In the genomic region with DNA sequence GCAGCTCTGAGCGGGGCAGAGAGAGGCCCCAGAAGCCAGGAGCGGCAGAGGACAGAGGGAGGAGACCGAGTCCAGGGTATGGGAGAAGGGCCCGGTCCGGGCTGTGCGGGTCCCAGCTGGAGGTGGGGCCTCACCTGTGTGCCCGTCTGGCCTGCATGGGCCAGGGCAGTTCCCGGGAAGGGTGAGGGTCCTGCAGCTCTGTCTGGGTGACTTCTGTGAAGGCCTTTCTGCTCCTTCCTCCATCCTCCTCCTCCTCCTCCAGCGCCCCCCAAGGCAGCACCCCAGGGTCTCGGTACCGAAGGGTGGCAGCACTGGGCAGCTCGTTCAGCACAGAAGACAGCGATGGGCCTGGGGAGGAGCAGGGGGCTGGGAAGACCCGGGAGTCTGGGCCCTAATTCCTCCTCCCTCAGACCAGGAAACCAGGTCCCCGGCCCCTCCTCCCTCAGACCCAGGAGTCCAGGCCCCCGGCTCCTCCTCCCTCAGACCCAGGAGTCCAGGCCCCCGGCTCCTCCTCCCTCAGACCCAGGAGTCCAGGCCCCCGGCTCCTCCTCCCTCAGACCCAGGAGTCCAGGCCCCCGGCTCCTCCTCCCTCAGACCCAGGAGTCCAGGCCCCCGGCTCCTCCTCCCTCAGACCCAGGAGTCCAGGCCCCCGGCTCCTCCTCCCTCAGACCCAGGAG, we compare ENCODE assay signal across 1 cellular context.
TF ChIP-seq lines count a peak whose summit lies in the region.

No MANE protein-coding gene starts in this region.

TF ChIP-seq in HepG2, 621 proteins besides CTCF, POLR2A, EP300 and RAD21:
- TF ChIP-seq ZSCAN22 (CRISPR knock-in tag; IDR thresholded peaks at IDR 0.05): peak; percentile 67
